In the genomic region with DNA sequence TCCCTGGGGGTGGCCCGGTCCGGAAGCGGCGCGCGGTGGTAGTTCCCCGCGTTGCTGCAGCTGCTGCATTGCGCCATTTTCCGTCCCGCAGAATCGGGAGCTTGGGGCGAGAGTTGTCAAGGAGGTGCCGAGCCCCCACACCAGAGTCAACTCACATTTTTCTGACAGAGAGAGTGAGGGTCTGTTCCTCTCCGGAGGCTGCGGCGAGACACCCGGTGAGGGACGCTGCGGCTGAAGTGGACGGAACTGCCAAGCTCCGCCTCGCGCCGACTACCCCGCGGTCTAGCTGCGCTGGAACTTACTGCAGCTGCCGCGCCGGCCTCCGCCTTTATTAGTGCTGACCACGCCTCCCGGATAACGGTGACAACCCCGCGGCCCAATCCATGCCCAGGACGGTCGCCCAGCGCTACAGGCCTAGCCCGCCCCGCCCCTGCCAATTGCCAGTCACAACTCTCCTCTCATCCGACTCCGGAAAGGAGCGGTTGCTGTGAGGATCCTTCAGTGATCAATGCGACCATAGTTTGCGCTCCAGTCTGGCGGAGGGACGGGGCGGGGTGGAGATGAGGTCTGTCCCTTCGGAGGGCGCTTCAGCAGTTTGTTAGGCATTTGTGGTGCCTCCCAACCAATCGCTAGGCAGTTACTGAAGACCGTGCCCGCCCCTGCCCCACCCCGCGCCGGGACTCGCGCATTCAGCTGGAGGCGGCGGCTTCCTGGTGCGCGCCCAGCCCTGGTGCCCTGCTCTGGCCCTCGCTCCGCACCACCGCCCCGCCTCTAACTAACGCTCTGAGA, we compare ENCODE assay signal across 1 cellular context.
A peak's percentile ranks its signal among the peaks of the same experiment; 100 is the strongest.
TF ChIP-seq lines count a peak whose summit lies in the region.

A gene with protein sequence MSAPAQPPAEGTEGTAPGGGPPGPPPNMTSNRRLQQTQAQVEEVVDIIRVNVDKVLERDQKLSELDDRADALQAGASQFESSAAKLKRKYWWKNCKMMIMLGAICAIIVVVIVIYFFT (minus strand): TSS at position 303 of the 789 bp plus-strand sequence. CDS start 146 bp downstream, at position 157.

TF ChIP-seq in K562, 482 proteins besides CTCF, POLR2A, EP300 and RAD21 (continued from another document and continues in another):
- TF ChIP-seq, protein P1, sequence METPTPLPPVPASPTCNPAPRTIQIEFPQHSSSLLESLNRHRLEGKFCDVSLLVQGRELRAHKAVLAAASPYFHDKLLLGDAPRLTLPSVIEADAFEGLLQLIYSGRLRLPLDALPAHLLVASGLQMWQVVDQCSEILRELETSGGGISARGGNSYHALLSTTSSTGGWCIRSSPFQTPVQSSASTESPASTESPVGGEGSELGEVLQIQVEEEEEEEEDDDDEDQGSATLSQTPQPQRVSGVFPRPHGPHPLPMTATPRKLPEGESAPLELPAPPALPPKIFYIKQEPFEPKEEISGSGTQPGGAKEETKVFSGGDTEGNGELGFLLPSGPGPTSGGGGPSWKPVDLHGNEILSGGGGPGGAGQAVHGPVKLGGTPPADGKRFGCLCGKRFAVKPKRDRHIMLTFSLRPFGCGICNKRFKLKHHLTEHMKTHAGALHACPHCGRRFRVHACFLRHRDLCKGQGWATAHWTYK (CRISPR knock-in tag; IDR thresholded peaks at IDR 0.05): peak; percentile 15; the same call in 1 of the 2 replicates
- TF ChIP-seq E2F3 (CRISPR knock-in tag; IDR thresholded peaks at IDR 0.05) (no peak), MBD2 (IDR thresholded peaks at IDR 0.05; ENCODE audit: borderline replicate concordance, low read depth) (peak; percentile 65), POLR2B (IDR thresholded peaks at IDR 0.05; ENCODE audit: low read depth, partially characterized antibody) (peak; percentile 91), TAF1 (IDR thresholded peaks at IDR 0.05; ENCODE audit: control insufficient read depth, extremely low read depth, insufficient read depth, low read length, severe bottlenecking) (peak; percentile 79), NONO (IDR thresholded peaks at IDR 0.05; ENCODE audit: low read depth in 2 of 2, low read length in 1 of 2) (peak in 1 of 2 experiments; percentile 85; a peak in 2 of 4 replicates), L3MBTL2 (IDR thresholded peaks at IDR 0.05) (no peak; the same call in 1 of the 2 replicates), RAD51 (IDR thresholded peaks at IDR 0.05; ENCODE audit: borderline replicate concordance, low read depth) (no peak), RBM15 (IDR thresholded peaks at IDR 0.05; ENCODE audit: insufficient read depth, low read length) (no peak), KDM5B (IDR thresholded peaks at IDR 0.05; ENCODE audit: insufficient replicate concordance, low read depth, low read length) (peak; percentile 99), KLF10 (CRISPR knock-in tag; IDR thresholded peaks at IDR 0.05) (no peak), ELF4 (CRISPR knock-in tag; IDR thresholded peaks at IDR 0.05) (no peak), TAF7 (tag; IDR thresholded peaks at IDR 0.05) (peak; percentile 78), MTA3 (IDR thresholded peaks at IDR 0.05; ENCODE audit: borderline replicate concordance) (peak; percentile 95), SOX6 (IDR thresholded peaks at IDR 0.05) (0 out of 2 replicates have a peak, but pooled peaks have one; percentile 8), CEBPB (tag; IDR thresholded peaks at IDR 0.05) (peak; percentile 86), NCOA4 (IDR thresholded peaks at IDR 0.05; ENCODE audit: partially characterized antibody) (no peak), ZBTB1 (CRISPR knock-in tag; IDR thresholded peaks at IDR 0.05; ENCODE audit: borderline replicate concordance, low read depth) (no peak; the same call in 1 of the 2 replicates), SUPT5H (IDR thresholded peaks at IDR 0.05) (peak; percentile 95), CBX1 (IDR thresholded peaks at IDR 0.05; ENCODE audit: low read depth) (peak; percentile 19; the same call in 1 of the 2 replicates), CREM (IDR thresholded peaks at IDR 0.05; ENCODE audit: low read depth) (peak; percentile 18), ZNF121 (CRISPR knock-in tag; conservative IDR thresholded peaks at IDR 0.05) (no peak), POLR2H (tag; IDR thresholded peaks at IDR 0.05; ENCODE audit: low read depth) (peak; percentile 96), ETV5 (CRISPR knock-in tag; IDR thresholded peaks at IDR 0.05; ENCODE audit: low read depth) (no peak), BCOR (IDR thresholded peaks at IDR 0.05) (no peak)
- TF ChIP-seq, protein P2, sequence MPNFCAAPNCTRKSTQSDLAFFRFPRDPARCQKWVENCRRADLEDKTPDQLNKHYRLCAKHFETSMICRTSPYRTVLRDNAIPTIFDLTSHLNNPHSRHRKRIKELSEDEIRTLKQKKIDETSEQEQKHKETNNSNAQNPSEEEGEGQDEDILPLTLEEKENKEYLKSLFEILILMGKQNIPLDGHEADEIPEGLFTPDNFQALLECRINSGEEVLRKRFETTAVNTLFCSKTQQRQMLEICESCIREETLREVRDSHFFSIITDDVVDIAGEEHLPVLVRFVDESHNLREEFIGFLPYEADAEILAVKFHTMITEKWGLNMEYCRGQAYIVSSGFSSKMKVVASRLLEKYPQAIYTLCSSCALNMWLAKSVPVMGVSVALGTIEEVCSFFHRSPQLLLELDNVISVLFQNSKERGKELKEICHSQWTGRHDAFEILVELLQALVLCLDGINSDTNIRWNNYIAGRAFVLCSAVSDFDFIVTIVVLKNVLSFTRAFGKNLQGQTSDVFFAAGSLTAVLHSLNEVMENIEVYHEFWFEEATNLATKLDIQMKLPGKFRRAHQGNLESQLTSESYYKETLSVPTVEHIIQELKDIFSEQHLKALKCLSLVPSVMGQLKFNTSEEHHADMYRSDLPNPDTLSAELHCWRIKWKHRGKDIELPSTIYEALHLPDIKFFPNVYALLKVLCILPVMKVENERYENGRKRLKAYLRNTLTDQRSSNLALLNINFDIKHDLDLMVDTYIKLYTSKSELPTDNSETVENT (CRISPR knock-in tag; IDR thresholded peaks at IDR 0.05): peak; percentile 16; the same call in 1 of the 2 replicates
- TF ChIP-seq, protein P3, sequence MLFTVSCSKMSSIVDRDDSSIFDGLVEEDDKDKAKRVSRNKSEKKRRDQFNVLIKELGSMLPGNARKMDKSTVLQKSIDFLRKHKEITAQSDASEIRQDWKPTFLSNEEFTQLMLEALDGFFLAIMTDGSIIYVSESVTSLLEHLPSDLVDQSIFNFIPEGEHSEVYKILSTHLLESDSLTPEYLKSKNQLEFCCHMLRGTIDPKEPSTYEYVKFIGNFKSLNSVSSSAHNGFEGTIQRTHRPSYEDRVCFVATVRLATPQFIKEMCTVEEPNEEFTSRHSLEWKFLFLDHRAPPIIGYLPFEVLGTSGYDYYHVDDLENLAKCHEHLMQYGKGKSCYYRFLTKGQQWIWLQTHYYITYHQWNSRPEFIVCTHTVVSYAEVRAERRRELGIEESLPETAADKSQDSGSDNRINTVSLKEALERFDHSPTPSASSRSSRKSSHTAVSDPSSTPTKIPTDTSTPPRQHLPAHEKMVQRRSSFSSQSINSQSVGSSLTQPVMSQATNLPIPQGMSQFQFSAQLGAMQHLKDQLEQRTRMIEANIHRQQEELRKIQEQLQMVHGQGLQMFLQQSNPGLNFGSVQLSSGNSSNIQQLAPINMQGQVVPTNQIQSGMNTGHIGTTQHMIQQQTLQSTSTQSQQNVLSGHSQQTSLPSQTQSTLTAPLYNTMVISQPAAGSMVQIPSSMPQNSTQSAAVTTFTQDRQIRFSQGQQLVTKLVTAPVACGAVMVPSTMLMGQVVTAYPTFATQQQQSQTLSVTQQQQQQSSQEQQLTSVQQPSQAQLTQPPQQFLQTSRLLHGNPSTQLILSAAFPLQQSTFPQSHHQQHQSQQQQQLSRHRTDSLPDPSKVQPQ (CRISPR knock-in tag; IDR thresholded peaks at IDR 0.05; ENCODE audit: borderline replicate concordance): no peak
- TF ChIP-seq, protein P4, sequence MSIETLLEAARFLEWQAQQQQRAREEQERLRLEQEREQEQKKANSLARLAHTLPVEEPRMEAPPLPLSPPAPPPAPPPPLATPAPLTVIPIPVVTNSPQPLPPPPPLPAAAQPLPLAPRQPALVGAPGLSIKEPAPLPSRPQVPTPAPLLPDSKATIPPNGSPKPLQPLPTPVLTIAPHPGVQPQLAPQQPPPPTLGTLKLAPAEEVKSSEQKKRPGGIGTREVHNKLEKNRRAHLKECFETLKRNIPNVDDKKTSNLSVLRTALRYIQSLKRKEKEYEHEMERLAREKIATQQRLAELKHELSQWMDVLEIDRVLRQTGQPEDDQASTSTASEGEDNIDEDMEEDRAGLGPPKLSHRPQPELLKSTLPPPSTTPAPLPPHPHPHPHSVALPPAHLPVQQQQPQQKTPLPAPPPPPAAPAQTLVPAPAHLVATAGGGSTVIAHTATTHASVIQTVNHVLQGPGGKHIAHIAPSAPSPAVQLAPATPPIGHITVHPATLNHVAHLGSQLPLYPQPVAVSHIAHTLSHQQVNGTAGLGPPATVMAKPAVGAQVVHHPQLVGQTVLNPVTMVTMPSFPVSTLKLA (conservative IDR thresholded peaks at IDR 0.05): peak in 1 of 2 experiments; percentile 45; a peak in 2 of 4 replicates
- TF ChIP-seq, protein P5, sequence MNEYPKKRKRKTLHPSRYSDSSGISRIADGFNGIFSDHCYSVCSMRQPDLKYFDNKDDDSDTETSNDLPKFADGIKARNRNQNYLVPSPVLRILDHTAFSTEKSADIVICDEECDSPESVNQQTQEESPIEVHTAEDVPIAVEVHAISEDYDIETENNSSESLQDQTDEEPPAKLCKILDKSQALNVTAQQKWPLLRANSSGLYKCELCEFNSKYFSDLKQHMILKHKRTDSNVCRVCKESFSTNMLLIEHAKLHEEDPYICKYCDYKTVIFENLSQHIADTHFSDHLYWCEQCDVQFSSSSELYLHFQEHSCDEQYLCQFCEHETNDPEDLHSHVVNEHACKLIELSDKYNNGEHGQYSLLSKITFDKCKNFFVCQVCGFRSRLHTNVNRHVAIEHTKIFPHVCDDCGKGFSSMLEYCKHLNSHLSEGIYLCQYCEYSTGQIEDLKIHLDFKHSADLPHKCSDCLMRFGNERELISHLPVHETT (CRISPR knock-in tag; conservative IDR thresholded peaks at IDR 0.05 in 1 of 2, IDR thresholded peaks at IDR 0.05 in 1 of 2): no peak
- TF ChIP-seq, protein P6, sequence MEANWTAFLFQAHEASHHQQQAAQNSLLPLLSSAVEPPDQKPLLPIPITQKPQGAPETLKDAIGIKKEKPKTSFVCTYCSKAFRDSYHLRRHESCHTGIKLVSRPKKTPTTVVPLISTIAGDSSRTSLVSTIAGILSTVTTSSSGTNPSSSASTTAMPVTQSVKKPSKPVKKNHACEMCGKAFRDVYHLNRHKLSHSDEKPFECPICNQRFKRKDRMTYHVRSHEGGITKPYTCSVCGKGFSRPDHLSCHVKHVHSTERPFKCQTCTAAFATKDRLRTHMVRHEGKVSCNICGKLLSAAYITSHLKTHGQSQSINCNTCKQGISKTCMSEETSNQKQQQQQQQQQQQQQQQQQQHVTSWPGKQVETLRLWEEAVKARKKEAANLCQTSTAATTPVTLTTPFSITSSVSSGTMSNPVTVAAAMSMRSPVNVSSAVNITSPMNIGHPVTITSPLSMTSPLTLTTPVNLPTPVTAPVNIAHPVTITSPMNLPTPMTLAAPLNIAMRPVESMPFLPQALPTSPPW (CRISPR knock-in tag; IDR thresholded peaks at IDR 0.05): peak; percentile 78
- TF ChIP-seq, protein P7, sequence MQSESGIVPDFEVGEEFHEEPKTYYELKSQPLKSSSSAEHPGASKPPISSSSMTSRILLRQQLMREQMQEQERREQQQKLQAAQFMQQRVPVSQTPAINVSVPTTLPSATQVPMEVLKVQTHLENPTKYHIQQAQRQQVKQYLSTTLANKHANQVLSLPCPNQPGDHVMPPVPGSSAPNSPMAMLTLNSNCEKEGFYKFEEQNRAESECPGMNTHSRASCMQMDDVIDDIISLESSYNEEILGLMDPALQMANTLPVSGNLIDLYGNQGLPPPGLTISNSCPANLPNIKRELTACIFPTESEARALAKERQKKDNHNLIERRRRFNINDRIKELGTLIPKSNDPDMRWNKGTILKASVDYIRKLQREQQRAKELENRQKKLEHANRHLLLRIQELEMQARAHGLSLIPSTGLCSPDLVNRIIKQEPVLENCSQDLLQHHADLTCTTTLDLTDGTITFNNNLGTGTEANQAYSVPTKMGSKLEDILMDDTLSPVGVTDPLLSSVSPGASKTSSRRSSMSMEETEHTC (IDR thresholded peaks at IDR 0.05): no peak
- TF ChIP-seq, protein P8, sequence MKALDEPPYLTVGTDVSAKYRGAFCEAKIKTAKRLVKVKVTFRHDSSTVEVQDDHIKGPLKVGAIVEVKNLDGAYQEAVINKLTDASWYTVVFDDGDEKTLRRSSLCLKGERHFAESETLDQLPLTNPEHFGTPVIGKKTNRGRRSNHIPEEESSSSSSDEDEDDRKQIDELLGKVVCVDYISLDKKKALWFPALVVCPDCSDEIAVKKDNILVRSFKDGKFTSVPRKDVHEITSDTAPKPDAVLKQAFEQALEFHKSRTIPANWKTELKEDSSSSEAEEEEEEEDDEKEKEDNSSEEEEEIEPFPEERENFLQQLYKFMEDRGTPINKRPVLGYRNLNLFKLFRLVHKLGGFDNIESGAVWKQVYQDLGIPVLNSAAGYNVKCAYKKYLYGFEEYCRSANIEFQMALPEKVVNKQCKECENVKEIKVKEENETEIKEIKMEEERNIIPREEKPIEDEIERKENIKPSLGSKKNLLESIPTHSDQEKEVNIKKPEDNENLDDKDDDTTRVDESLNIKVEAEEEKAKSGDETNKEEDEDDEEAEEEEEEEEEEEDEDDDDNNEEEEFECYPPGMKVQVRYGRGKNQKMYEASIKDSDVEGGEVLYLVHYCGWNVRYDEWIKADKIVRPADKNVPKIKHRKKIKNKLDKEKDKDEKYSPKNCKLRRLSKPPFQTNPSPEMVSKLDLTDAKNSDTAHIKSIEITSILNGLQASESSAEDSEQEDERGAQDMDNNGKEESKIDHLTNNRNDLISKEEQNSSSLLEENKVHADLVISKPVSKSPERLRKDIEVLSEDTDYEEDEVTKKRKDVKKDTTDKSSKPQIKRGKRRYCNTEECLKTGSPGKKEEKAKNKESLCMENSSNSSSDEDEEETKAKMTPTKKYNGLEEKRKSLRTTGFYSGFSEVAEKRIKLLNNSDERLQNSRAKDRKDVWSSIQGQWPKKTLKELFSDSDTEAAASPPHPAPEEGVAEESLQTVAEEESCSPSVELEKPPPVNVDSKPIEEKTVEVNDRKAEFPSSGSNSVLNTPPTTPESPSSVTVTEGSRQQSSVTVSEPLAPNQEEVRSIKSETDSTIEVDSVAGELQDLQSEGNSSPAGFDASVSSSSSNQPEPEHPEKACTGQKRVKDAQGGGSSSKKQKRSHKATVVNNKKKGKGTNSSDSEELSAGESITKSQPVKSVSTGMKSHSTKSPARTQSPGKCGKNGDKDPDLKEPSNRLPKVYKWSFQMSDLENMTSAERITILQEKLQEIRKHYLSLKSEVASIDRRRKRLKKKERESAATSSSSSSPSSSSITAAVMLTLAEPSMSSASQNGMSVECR (CRISPR knock-in tag; IDR thresholded peaks at IDR 0.05): peak; percentile 67; the same call in 1 of the 2 replicates
- TF ChIP-seq, protein P9, sequence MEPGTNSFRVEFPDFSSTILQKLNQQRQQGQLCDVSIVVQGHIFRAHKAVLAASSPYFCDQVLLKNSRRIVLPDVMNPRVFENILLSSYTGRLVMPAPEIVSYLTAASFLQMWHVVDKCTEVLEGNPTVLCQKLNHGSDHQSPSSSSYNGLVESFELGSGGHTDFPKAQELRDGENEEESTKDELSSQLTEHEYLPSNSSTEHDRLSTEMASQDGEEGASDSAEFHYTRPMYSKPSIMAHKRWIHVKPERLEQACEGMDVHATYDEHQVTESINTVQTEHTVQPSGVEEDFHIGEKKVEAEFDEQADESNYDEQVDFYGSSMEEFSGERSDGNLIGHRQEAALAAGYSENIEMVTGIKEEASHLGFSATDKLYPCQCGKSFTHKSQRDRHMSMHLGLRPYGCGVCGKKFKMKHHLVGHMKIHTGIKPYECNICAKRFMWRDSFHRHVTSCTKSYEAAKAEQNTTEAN (CRISPR knock-in tag; IDR thresholded peaks at IDR 0.05): no peak
